10 cellular contexts compared by ENCODE assay signal in the genomic region with DNA sequence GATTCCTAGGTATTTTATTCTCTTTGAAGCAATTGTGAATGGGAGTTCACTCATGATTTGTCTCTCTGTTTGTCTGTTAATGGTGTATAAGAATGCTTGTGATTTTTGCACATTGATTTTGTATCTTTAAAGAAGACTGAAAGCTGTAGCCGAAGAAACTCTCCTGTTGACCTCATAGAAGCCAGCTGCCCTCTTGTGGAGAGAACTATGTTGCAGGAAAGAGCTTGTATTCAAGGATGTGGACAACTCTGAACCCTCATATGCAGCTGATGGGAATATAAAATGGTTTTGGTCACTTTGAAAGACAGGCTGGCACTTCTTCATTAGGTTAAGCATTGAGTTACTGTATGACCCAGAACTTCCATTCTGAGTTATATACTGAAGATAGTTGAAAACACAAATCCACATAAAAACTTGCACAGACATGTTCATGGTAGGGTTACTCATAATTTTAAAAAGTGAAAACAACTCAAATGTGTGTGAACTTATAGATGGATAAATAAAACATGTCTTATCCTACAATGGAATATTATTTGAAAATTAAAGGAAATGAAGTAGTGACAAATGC.
DNase-seq lines count a peak whose midpoint lies in the region; ATAC-seq and TF ChIP-seq lines count a peak whose summit lies in the region.
"Had no signal": no experiment of that assay in that cellular context is flagged by ENCODE, and none has a peak within 500 bp of the region (broad histone marks: within the 10 kb centered on the region; RNA-seq: fewer than 3 reads in every experiment).

No MANE protein-coding gene starts in this region.

- TF ChIP-seq CTCF in hepatocyte (IDR thresholded peaks at IDR 0.05; ENCODE audit: poor library complexity) (peak; percentile 29), upper lobe of right lung (IDR thresholded peaks at IDR 0.05) (no peak)

- H2AFZ ChIP-seq in hepatocyte, result no peak overlapping the region

- H4K20me1 ChIP-seq in hepatocyte (ENCODE audit: insufficient read depth, poor library complexity, severe bottlenecking), result no peaks in the 10 kb centered on the region

- no peaks in the 10 kb centered on the region for H3K27me3 Mint-ChIP-seq in naive thymus-derived CD4-positive, alpha-beta T cell

- no peaks in the 10 kb centered on the region for H3K79me2 ChIP-seq in hepatocyte

- no peak for ATAC-seq in upper lobe of right lung
- ATAC-seq in naive thymus-derived CD4-positive, alpha-beta T cell, result no peak
- no peak for ATAC-seq in GM21367 (IDR thresholded peaks at IDR 0.05; ENCODE audit: unreplicated experiment)
- ATAC-seq: mucosa of descending colon had no signal

- DNase-seq in AML-193 (lab: John Stamatoyannopoulos, UW), result peak; percentile 15 to 18
- peak; percentile 43 for DNase-seq in HCEC 1CT
- peak; percentile 49 for DNase-seq in SHP77 treated with DMSO at 0.1 percent for 48 hours (lab: John Stamatoyannopoulos, UW)
- peak; percentile 34 for DNase-seq in hepatocyte (ENCODE audit: low spot score)
- no peak for DNase-seq in upper lobe of right lung
- no peak for DNase-seq in naive thymus-derived CD4-positive, alpha-beta T cell
- no peak for DNase-seq in activated CD8-positive, alpha-beta memory T cell treated with anti-CD3 and anti-CD28 coated beads, Interleukin-2, amount 50 U/mL, for 48 hours
- DNase-seq: aorta had no signal

- H3K4me3 Mint-ChIP-seq in naive thymus-derived CD4-positive, alpha-beta T cell, result no peak overlapping the region

- peaks cover 0 to 8% (median 2%) of the 10 kb centered on the region in 11 donors for H3K9me3 Mint-ChIP-seq in naive thymus-derived CD4-positive, alpha-beta T cell

- H3K27me3 ChIP-seq in hepatocyte (no peaks in the 10 kb centered on the region), upper lobe of right lung (no peaks in the 10 kb centered on the region)
- H3K27me3 ChIP-seq in naive thymus-derived CD4-positive, alpha-beta T cell (ENCODE audit: control insufficient read depth in 2 of 2, insufficient read depth in 2 of 2, low read length in 2 of 2), result no peaks in the 10 kb centered on the region

- no peaks in the 10 kb centered on the region for H3K9me3 ChIP-seq in hepatocyte (ENCODE audit: low read depth)
- H3K9me3 ChIP-seq in upper lobe of right lung, result no peaks in the 10 kb centered on the region
- H3K9me3 ChIP-seq in naive thymus-derived CD4-positive, alpha-beta T cell (ENCODE audit: control insufficient read depth in 2 of 3, low read length in 3 of 3), result no peaks in the 10 kb centered on the region
- H3K9me3 ChIP-seq: mucosa of descending colon had no signal

- intact Hi-C loops in upper lobe of right lung (cut with DNase I), result no loop called here
- intact Hi-C loops in naive thymus-derived CD4-positive, alpha-beta T cell (cut with micrococcal nuclease), result no loop called here

- no peaks in the 10 kb centered on the region for H3K4me1 Mint-ChIP-seq in naive thymus-derived CD4-positive, alpha-beta T cell

- H3K36me3 Mint-ChIP-seq in naive thymus-derived CD4-positive, alpha-beta T cell, result no peaks in the 10 kb centered on the region

- no peak overlapping the region for H3K4me2 ChIP-seq in hepatocyte

- no peak overlapping the region for H3K4me3 ChIP-seq in hepatocyte
- no peak overlapping the region for H3K4me3 ChIP-seq in upper lobe of right lung
- no peak overlapping the region for H3K4me3 ChIP-seq in naive thymus-derived CD4-positive, alpha-beta T cell (ENCODE audit: low read length)
- H3K4me3 ChIP-seq: mucosa of descending colon had no signal

- no peaks in the 10 kb centered on the region for H3K9me2 ChIP-seq in hepatocyte (replicated peaks; ENCODE audit: insufficient read depth)

- CTCF ChIA-PET in naive thymus-derived CD4-positive, alpha-beta T cell (lab: Charles Lee), result no interaction called here

- WGBS in hepatocyte (ENCODE audit: low lambda C conversion rate, missing lambda C conversion rate), result 65% methylated on average over 1 of the region's 1 CpG

- no peak overlapping the region for H3K27ac Mint-ChIP-seq in naive thymus-derived CD4-positive, alpha-beta T cell

- no peaks in the 10 kb centered on the region for H3K4me1 ChIP-seq in hepatocyte (ENCODE audit: insufficient read depth)
- no peaks in the 10 kb centered on the region for H3K4me1 ChIP-seq in upper lobe of right lung
- no peaks in the 10 kb centered on the region for H3K4me1 ChIP-seq in naive thymus-derived CD4-positive, alpha-beta T cell (ENCODE audit: control insufficient read depth in 2 of 2, insufficient read depth in 2 of 2, low read length in 2 of 2)

- H3K27ac ChIP-seq in hepatocyte, result no peak overlapping the region
- no peak overlapping the region for H3K27ac ChIP-seq in upper lobe of right lung
- no peak overlapping the region for H3K27ac ChIP-seq in naive thymus-derived CD4-positive, alpha-beta T cell (ENCODE audit: low read depth, low read length)

- no peaks in the 10 kb centered on the region for H3K36me3 ChIP-seq in hepatocyte (replicated peaks; ENCODE audit: insufficient read depth, low read depth)
- H3K36me3 ChIP-seq in upper lobe of right lung, result no peaks in the 10 kb centered on the region
- no peaks in the 10 kb centered on the region for H3K36me3 ChIP-seq in naive thymus-derived CD4-positive, alpha-beta T cell (ENCODE audit: control insufficient read depth in 2 of 3, insufficient read depth in 3 of 3, low read length in 3 of 3)

- POLR2A ChIA-PET in naive thymus-derived CD4-positive, alpha-beta T cell (lab: Charles Lee), result no interaction called here

Comparison
In these comparisons a context has a peak if more than half of its experiments do, and no peak if none do; other contexts are left out.
1. DNase-seq: peak in AML-193 (2 of 2), HCEC 1CT (single experiment), SHP77 treated with DMSO at 0.1 percent for 48 hours (single experiment) and hepatocyte (single experiment); none in upper lobe of right lung (single experiment), naive thymus-derived CD4-positive, alpha-beta T cell (0 of 9) and activated CD8-positive, alpha-beta memory T cell treated with anti-CD3 and anti-CD28 coated beads, Interleukin-2, amount 50 U/mL, for 48 hours (single experiment).